11 cellular contexts compared by ENCODE assay signal in genomic region chr2:68764041-68764780, GRCh38. TPM values are rescaled to one million over a fixed set of nuclear protein-coding genes. Genes with fewer than 3 reads are reported as not detected.
A peak's percentile ranks its signal among the peaks of the same experiment; 100 is the strongest.
DNase-seq lines count a peak whose midpoint lies in the region; ATAC-seq, FAIRE-seq and TF ChIP-seq lines count a peak whose summit lies in the region.
"Had no signal": no experiment of that assay in that cellular context is flagged by ENCODE, and none has a peak within 500 bp of the region (broad histone marks: within the 10 kb centered on the region; RNA-seq: fewer than 3 reads in every experiment).

No MANE protein-coding gene starts in this region.

- H3K9ac ChIP-seq in KMS-11 (no peak overlapping the region), K562 (ENCODE audit: insufficient read depth in 1 of 2, low read depth in 2 of 2, low read length in 2 of 2) (no peak overlapping the region)

- no peak for TF ChIP-seq EP300 in K562 (IDR thresholded peaks at IDR 0.05; ENCODE audit: low read length)

- H3K27me3 ChIP-seq in CD4-positive, alpha-beta memory T cell (ENCODE audit: insufficient read depth, low read length): no peaks in the 10 kb centered on the region
- no peaks in the 10 kb centered on the region for H3K27me3 ChIP-seq in KMS-11 (ENCODE audit: insufficient read depth, low read depth)
- H3K27me3 ChIP-seq in K562 (ENCODE audit: control insufficient read depth in 2 of 2, insufficient read depth in 2 of 2, low read length in 2 of 2): no peaks in the 10 kb centered on the region

- peaks cover 0 to 4% (median 0%) of the 10 kb centered on the region in 8 donors for H3K9me3 Mint-ChIP-seq in CD4-positive, alpha-beta memory T cell
- peaks cover 2% of the 10 kb centered on the region for H3K9me3 Mint-ChIP-seq in natural killer cell treated with Interleukin-12 subunit alpha and Interleukin-12 subunit beta and Interleukin-15 and Interleukin-18, amount 100 ng/mL, for 72 hours
- H3K9me3 Mint-ChIP-seq: type B pancreatic cell had no signal

- peaks cover 99% of the 10 kb centered on the region for H3K4me1 ChIP-seq in CD4-positive, alpha-beta memory T cell (ENCODE audit: insufficient read depth, low read length)
- peaks cover 83% of the 10 kb centered on the region for H3K4me1 ChIP-seq in KMS-11 (ENCODE audit: low read depth, poor library complexity, severe bottlenecking)
- peaks cover 8 to 59% of the 10 kb centered on the region in 2 experiments for H3K4me1 ChIP-seq in K562 (replicated peaks in 1 of 2; ENCODE audit: control insufficient read depth in 2 of 2, insufficient read depth in 2 of 2, low read length in 2 of 2)

- H3K9me1 ChIP-seq in K562 (ENCODE audit: control insufficient read depth, insufficient read depth, low read length): no peaks in the 10 kb centered on the region

- no peaks in the 10 kb centered on the region for H3K36me3 ChIP-seq in CD4-positive, alpha-beta memory T cell (ENCODE audit: insufficient read depth, low read length)
- H3K36me3 ChIP-seq in KMS-11 (ENCODE audit: insufficient read depth): no peaks in the 10 kb centered on the region
- no peaks in the 10 kb centered on the region for H3K36me3 ChIP-seq in K562 (ENCODE audit: control insufficient read depth, insufficient read depth, low read length)

- peak overlapping the region; percentile 96 to 99 (median 97) for H3K27ac Mint-ChIP-seq in CD4-positive, alpha-beta memory T cell
- H3K27ac Mint-ChIP-seq in natural killer cell treated with Interleukin-12 subunit alpha and Interleukin-12 subunit beta and Interleukin-15 and Interleukin-18, amount 100 ng/mL, for 72 hours: peak overlapping the region; percentile 90 to 96
- H3K27ac Mint-ChIP-seq: type B pancreatic cell had no signal

- FAIRE-seq in K562 (lab: Jason Lieb, UNC): no peak

- H3K4me2 ChIP-seq in KMS-11 (peak overlapping the region; percentile 79; the same call in 1 of the 2 replicates), K562 (ENCODE audit: insufficient read depth, low read length) (no peak overlapping the region; the same call in none of the 2 replicates)

- no TSS peak for BruUV-seq in K562 (replicated peaks; lab: Mats Ljungman, UMichigan)

- WGBS in K562 (ENCODE audit: insufficient coverage, low coverage, missing lambda C conversion rate): 65% methylated on average over 6 of the region's 6 CpGs

- TF ChIP-seq POLR2A in K562 (conservative IDR thresholded peaks at IDR 0.05): no peak

- no peaks in the 10 kb centered on the region for H3K9me3 ChIP-seq in CD4-positive, alpha-beta memory T cell (ENCODE audit: control insufficient read depth in 1 of 2, low read length in 2 of 2)
- H3K9me3 ChIP-seq in K562 (replicated peaks; ENCODE audit: control insufficient read depth, insufficient read depth, low read depth, low read length): no peaks in the 10 kb centered on the region

- intact Hi-C loops in CD4-positive, alpha-beta memory T cell (cut with micrococcal nuclease): no loop called here
- intact Hi-C loops in K562 (cut with micrococcal nuclease): no loop called here
- intact Hi-C loops in posterior cingulate gyrus (cut with DNase I): no loop called here

- peak overlapping the region; percentile 90 for H3K27ac ChIP-seq in CD4-positive, alpha-beta memory T cell (ENCODE audit: low read depth, low read length)
- H3K27ac ChIP-seq in KMS-11 (peak overlapping the region; percentile 96; the same call in 1 of the 2 replicates), K562 (ENCODE audit: extremely low read depth, low read depth, low read length) (no peak overlapping the region)

- no peaks in the 10 kb centered on the region for H4K20me1 ChIP-seq in KMS-11 (ENCODE audit: insufficient read depth)
- no peaks in the 10 kb centered on the region for H4K20me1 ChIP-seq in K562 (replicated peaks; ENCODE audit: control insufficient read depth, insufficient read depth, low read length)

- peak overlapping the region; percentile 84 to 98 (median 90) for H3K4me3 Mint-ChIP-seq in CD4-positive, alpha-beta memory T cell
- peak overlapping the region; percentile 94 for H3K4me3 Mint-ChIP-seq in natural killer cell treated with Interleukin-12 subunit alpha and Interleukin-12 subunit beta and Interleukin-15 and Interleukin-18, amount 100 ng/mL, for 72 hours

- in situ Hi-C loops in K562 (cut with MboI): no loop called here

- POLR2A ChIA-PET in CD4-positive, alpha-beta memory T cell (lab: Charles Lee; ENCODE audit: partially characterized antibody): interaction anchor here (0.7 to 14.7 kb wide), 20 partner anchors 10 to 673 kb away, joined by 3 to 728 read pairs (median 5); partner anchors contain the start of genes APLF, ARHGAP25, FBXO48 and NFU1
- POLR2A ChIA-PET in K562 (lab: Yijun Ruan, JAX): interaction anchor here (0.6 to 1.5 kb wide), 5 partner anchors 9 to 19 kb away, joined by 3 to 5 read pairs (median 4); no protein-coding TSS in a partner anchor

- DNase-seq in CD4-positive, alpha-beta memory T cell: no peak
- DNase-seq in K562 (ENCODE audit: extremely low read depth in 1 of 4, low spot score in 3 of 4): no peak
- DNase-seq in natural killer cell treated with Interleukin-12 subunit alpha and Interleukin-12 subunit beta and Interleukin-15 and Interleukin-18, amount 100 ng/mL, for 72 hours (ENCODE audit: low spot score): no peak
- no peak for DNase-seq in posterior cingulate gyrus
- no peak for DNase-seq in Kasumi-1 (lab: John Stamatoyannopoulos, UW)
- no peak for DNase-seq in activated CD4-positive, CD25-positive, alpha-beta regulatory T cell treated with anti-CD3 and anti-CD28 coated beads, Interleukin-2, amount 50 U/mL, for 72 hours
- DNase-seq: DMS153; stimulated activated CD4-positive, alpha-beta T cell treated with anti-CD3 and anti-CD28 coated beads, Interleukin-2, amount 100 ng/mL, for 24 hours had no signal

- peaks cover 80 to 98% (median 88%) of the 10 kb centered on the region in 4 donors for H3K4me1 Mint-ChIP-seq in CD4-positive, alpha-beta memory T cell
- peaks cover 76 to 95% of the 10 kb centered on the region in 2 donors for H3K4me1 Mint-ChIP-seq in natural killer cell treated with Interleukin-12 subunit alpha and Interleukin-12 subunit beta and Interleukin-15 and Interleukin-18, amount 100 ng/mL, for 72 hours (ENCODE audit: low read depth in 2 of 2)

- peak overlapping the region; percentile 33 to 61 for H3K4me3 ChIP-seq in CD4-positive, alpha-beta memory T cell (ENCODE audit: low read length in 2 of 2)
- H3K4me3 ChIP-seq in KMS-11 (IDR thresholded peaks at IDR 0.05; ENCODE audit: insufficient read depth, low read depth, low read length): no peak overlapping the region
- H3K4me3 ChIP-seq in K562: no peak overlapping the region

- TF ChIP-seq RAD21 in K562 (CRISPR knock-in tag; conservative IDR thresholded peaks at IDR 0.05 in 1 of 2, IDR thresholded peaks at IDR 0.05 in 1 of 2): no peak

- H3K36me3 Mint-ChIP-seq in CD4-positive, alpha-beta memory T cell: peaks cover 8 to 18% of the 10 kb centered on the region in 2 donors
- H3K36me3 Mint-ChIP-seq in natural killer cell treated with Interleukin-12 subunit alpha and Interleukin-12 subunit beta and Interleukin-15 and Interleukin-18, amount 100 ng/mL, for 72 hours: peaks cover 7% of the 10 kb centered on the region
- H3K36me3 Mint-ChIP-seq: type B pancreatic cell had no signal

- no peak for TF ChIP-seq CTCF in KMS-11 (conservative IDR thresholded peaks at IDR 0.05; ENCODE audit: low read depth, low read length)
- TF ChIP-seq CTCF in K562 (IDR thresholded peaks at IDR 0.05 in 2 of 3, conservative IDR thresholded peaks at IDR 0.05 in 1 of 3; ENCODE audit: insufficient read depth in 2 of 3, low read depth in 1 of 3, low read length in 3 of 3): no peak

- CTCF ChIA-PET in CD4-positive, alpha-beta memory T cell (lab: Charles Lee; ENCODE audit: partially characterized antibody): interaction anchor here (0.7 to 17.3 kb wide), 11 partner anchors 10 to 161 kb away, joined by 3 to 526 read pairs (median 5); partner anchors contain the start of gene ARHGAP25
- CTCF ChIA-PET in K562 (lab: Yijun Ruan, JAX; ENCODE audit: low intra/inter-chr PET ratio): no interaction called here

- peaks cover 0 to 2% of the 10 kb centered on the region in 2 donors for H3K27me3 Mint-ChIP-seq in CD4-positive, alpha-beta memory T cell
- H3K27me3 Mint-ChIP-seq in natural killer cell treated with Interleukin-12 subunit alpha and Interleukin-12 subunit beta and Interleukin-15 and Interleukin-18, amount 100 ng/mL, for 72 hours: no peaks in the 10 kb centered on the region
- H3K27me3 Mint-ChIP-seq: type B pancreatic cell had no signal

- H2AFZ ChIP-seq in KMS-11 (ENCODE audit: low read depth): peak overlapping the region; percentile 27; the same call in 1 of the 2 replicates
- peak overlapping the region; percentile 69 for H2AFZ ChIP-seq in K562 (ENCODE audit: low read depth, low read length)

- H3K79me2 ChIP-seq in KMS-11 (ENCODE audit: insufficient read depth, low read depth): no peaks in the 10 kb centered on the region
- no peaks in the 10 kb centered on the region for H3K79me2 ChIP-seq in K562 (ENCODE audit: control insufficient read depth, insufficient read depth, low read length)

- ATAC-seq in K562: no peak
- ATAC-seq in natural killer cell treated with Interleukin-12 subunit alpha and Interleukin-12 subunit beta and Interleukin-15 and Interleukin-18, amount 100 ng/mL, for 72 hours: no peak
- ATAC-seq in HG03520 (IDR thresholded peaks at IDR 0.05; ENCODE audit: unreplicated experiment): no peak

TF ChIP-seq in K562, 482 proteins besides CTCF, POLR2A, EP300 and RAD21 (continues in another document):
- no peak for TF ChIP-seq RBM39 (optimal IDR thresholded peaks at IDR 0.05; ENCODE audit: low read depth, low read length)

RNA-seq across cellular contexts. Expression of gene ARHGAP25, which starts 29.6 kb away (rescaled TPM):
- 100 to 1,000 TPM; 162 to 163 TPM for total RNA-seq in CD4-positive, alpha-beta memory T cell
- polyA plus RNA-seq in CD4-positive, alpha-beta memory T cell: 100 to 1,000 TPM in 1 of 2 donors, 10 to 100 TPM in 1; 37.1 to 125 TPM
- 12.4 and 14.6 TPM in 2 replicates for total RNA-seq in K562 (2011; cell fraction: chromatin; rRNA removed; ENCODE audit: low replicate concordance)
- total RNA-seq in K562 (2011; cell fraction: nucleolus; rRNA removed): 7.8 and 9.2 TPM in 2 replicates
- 8.2 and 9.0 TPM in 2 replicates for total RNA-seq in K562 (2011; cell fraction: nucleoplasm; rRNA removed)
- total RNA-seq in K562 (2014; rRNA removed) (10.0 and 12.8 TPM in 2 replicates), K562 (2014; rRNA removed; fragmentation: Illumina TruSeq; extraction: Trizol) (9.7 and 13.1 TPM in 2 replicates), K562 (2015; rRNA removed; fragmentation: Illumina TruSeq; extraction: Trizol) (9.7 and 10.7 TPM in 2 replicates), K562 (2021) (9.8 and 13.2 TPM in 2 replicates)
- polyA plus RNA-seq in K562 (2011; rRNA removed) (3.7 and 12.5 TPM in 2 replicates), K562 (2014; fragmentation: Illumina TruSeq; extraction: Trizol) (14.8 and 16.0 TPM in 2 replicates), K562 (2014; fragmentation: Nextera tagmentation; extraction: Ambion mirVana) (1 to 10 TPM; 4.9 to 6.8 TPM), K562 (2014; rRNA removed) (7.7 and 11.6 TPM in 2 replicates)
- 3.7 and 10.4 TPM in 2 replicates for polyA plus RNA-seq in K562 (2011; cell fraction: cytosol; rRNA removed)
- polyA plus RNA-seq in K562 (2011; cell fraction: nucleus; rRNA removed): 4.7 and 19.4 TPM in 2 replicates
- 16.8 and 21.5 TPM in 2 replicates for polyA plus RNA-seq in K562 (2012)
- polyA minus RNA-seq in K562 (2011; rRNA and poly(A)+ RNA removed): 3.0 and 9.5 TPM in 2 replicates
- 0.73 and 5.9 TPM in 2 replicates for polyA minus RNA-seq in K562 (2011; cell fraction: cytosol; rRNA and poly(A)+ RNA removed)
- polyA minus RNA-seq in K562 (2011; cell fraction: nucleus; rRNA and poly(A)+ RNA removed): 3.0 and 7.9 TPM in 2 replicates
- 100 to 1,000 TPM; 121 to 170 TPM for total RNA-seq in natural killer cell treated with Interleukin-12 subunit alpha and Interleukin-12 subunit beta and Interleukin-15 and Interleukin-18, amount 100 ng/mL, for 72 hours

Comparison
In these comparisons a context has a peak if more than half of its experiments do, and no peak if none do; other contexts are left out.
1. H3K4me3 ChIP-seq: peak in CD4-positive, alpha-beta memory T cell (2 of 2); none in KMS-11 (single experiment) and K562 (single experiment).
2. RNA of gene ARHGAP25, which starts 29.6 kb away (total RNA-seq): 121 to 170 TPM in natural killer cell treated with Interleukin-12 subunit alpha and Interleukin-12 subunit beta and Interleukin-15 and Interleukin-18, amount 100 ng/mL, for 72 hours and 162 to 163 TPM in CD4-positive, alpha-beta memory T cell; 7.8 to 14.6 TPM in K562; every median in the first group is over 4 times any median in the second.